1 cellular context compared by ENCODE assay signal in the genomic region with DNA sequence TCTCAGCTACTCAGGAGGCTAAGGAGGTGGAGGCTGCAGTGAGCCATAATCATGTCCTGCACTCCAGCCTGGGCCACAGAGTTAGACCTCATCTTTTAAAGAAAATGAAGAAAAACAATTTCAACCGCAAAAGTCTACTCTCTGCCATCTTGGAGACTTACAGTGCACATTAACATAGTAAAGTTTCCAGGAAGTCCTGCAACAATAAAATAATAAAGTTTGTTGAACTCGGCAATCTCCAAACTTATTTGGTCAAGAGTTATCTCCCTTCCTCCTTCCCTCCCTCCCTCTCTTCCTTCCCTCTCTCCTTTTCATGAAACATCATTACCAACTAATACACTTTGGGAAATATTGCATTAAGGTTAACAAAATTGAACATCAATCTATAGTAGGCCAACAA.
TF ChIP-seq lines count a peak whose summit lies in the region.

No MANE protein-coding gene starts in this region.

TF ChIP-seq in GM12878, 131 proteins besides CTCF, POLR2A, EP300 and RAD21 (continued from another document):
- TF ChIP-seq, protein P1, sequence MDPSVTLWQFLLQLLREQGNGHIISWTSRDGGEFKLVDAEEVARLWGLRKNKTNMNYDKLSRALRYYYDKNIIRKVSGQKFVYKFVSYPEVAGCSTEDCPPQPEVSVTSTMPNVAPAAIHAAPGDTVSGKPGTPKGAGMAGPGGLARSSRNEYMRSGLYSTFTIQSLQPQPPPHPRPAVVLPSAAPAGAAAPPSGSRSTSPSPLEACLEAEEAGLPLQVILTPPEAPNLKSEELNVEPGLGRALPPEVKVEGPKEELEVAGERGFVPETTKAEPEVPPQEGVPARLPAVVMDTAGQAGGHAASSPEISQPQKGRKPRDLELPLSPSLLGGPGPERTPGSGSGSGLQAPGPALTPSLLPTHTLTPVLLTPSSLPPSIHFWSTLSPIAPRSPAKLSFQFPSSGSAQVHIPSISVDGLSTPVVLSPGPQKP (IDR thresholded peaks at IDR 0.05; ENCODE audit: low read depth, low read length), result no peak
- TF ChIP-seq, protein P2, sequence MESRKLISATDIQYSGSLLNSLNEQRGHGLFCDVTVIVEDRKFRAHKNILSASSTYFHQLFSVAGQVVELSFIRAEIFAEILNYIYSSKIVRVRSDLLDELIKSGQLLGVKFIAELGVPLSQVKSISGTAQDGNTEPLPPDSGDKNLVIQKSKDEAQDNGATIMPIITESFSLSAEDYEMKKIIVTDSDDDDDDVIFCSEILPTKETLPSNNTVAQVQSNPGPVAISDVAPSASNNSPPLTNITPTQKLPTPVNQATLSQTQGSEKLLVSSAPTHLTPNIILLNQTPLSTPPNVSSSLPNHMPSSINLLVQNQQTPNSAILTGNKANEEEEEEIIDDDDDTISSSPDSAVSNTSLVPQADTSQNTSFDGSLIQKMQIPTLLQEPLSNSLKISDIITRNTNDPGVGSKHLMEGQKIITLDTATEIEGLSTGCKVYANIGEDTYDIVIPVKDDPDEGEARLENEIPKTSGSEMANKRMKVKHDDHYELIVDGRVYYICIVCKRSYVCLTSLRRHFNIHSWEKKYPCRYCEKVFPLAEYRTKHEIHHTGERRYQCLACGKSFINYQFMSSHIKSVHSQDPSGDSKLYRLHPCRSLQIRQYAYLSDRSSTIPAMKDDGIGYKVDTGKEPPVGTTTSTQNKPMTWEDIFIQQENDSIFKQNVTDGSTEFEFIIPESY (IDR thresholded peaks at IDR 0.05), result no peak
- no peak for TF ChIP-seq SMAD5 (IDR thresholded peaks at IDR 0.05; ENCODE audit: low read depth)
- TF ChIP-seq, protein P3, sequence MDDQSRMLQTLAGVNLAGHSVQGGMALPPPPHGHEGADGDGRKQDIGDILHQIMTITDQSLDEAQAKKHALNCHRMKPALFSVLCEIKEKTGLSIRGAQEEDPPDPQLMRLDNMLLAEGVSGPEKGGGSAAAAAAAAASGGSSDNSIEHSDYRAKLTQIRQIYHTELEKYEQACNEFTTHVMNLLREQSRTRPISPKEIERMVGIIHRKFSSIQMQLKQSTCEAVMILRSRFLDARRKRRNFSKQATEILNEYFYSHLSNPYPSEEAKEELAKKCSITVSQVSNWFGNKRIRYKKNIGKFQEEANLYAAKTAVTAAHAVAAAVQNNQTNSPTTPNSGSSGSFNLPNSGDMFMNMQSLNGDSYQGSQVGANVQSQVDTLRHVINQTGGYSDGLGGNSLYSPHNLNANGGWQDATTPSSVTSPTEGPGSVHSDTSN (IDR thresholded peaks at IDR 0.05; ENCODE audit: insufficient replicate concordance, low read depth, low read length), result no peak
- no peak for TF ChIP-seq JUND (IDR thresholded peaks at IDR 0.05; ENCODE audit: low read depth, low read length)
